Comparison of ENCODE assay signal across 9 cellular contexts in genomic region chr13:41193469-41193868, GRCh38. TPM values are rescaled to one million over a fixed set of nuclear protein-coding genes. Genes with fewer than 3 reads are reported as not detected.
DNase-seq lines count a peak whose midpoint lies in the region; ATAC-seq and TF ChIP-seq lines count a peak whose summit lies in the region.
"Had no signal": no experiment of that assay in that cellular context is flagged by ENCODE, and none has a peak within 500 bp of the region (broad histone marks: within the 10 kb centered on the region; RNA-seq: fewer than 3 reads in every experiment).

No MANE protein-coding gene starts in this region.

- peak overlapping the region; percentile 88 for H3K4ac ChIP-seq in IMR-90 (ENCODE audit: low read depth, low read length)

- H4K5ac ChIP-seq in IMR-90 (ENCODE audit: low read depth, low read length), result peak overlapping the region; percentile 87

- TF ChIP-seq CTCF in AG10803 (conservative IDR thresholded peaks at IDR 0.05; ENCODE audit: low read length) (no peak), IMR-90 (conservative IDR thresholded peaks at IDR 0.05; ENCODE audit: low read depth, low read length) (no peak), choroid plexus epithelial cell (conservative IDR thresholded peaks at IDR 0.05; ENCODE audit: low read depth, low read length) (no peak), natural killer cell (IDR thresholded peaks at IDR 0.05) (no peak)

- ATAC-seq in IMR-90 (ENCODE audit: low read depth), result no peak
- ATAC-seq in natural killer cell, result no peak
- no peak for ATAC-seq in GM21619 (IDR thresholded peaks at IDR 0.05; ENCODE audit: unreplicated experiment)

- no peak overlapping the region for H3K9ac ChIP-seq in IMR-90 (ENCODE audit: low read depth, low read length)

- H2BK20ac ChIP-seq in IMR-90 (ENCODE audit: low read depth, low read length), result no peak overlapping the region

- no peak overlapping the region for H2AK9ac ChIP-seq in IMR-90 (replicated peaks; ENCODE audit: low read depth, low read length, poor library complexity)

- peaks cover 5% of the 10 kb centered on the region for H3K9me3 ChIP-seq in IMR-90 (ENCODE audit: control insufficient read depth, insufficient read depth, low read length)

- H3K9me1 ChIP-seq in IMR-90 (ENCODE audit: insufficient read depth, low read length), result no peaks in the 10 kb centered on the region

- H3K36me3 Mint-ChIP-seq in natural killer cell, result no peaks in the 10 kb centered on the region

- peak overlapping the region; percentile 97 for H3K4me3 Mint-ChIP-seq in natural killer cell

- H2AFZ ChIP-seq in IMR-90 (replicated peaks; ENCODE audit: low read length, poor library complexity), result no peak overlapping the region

- peak overlapping the region; percentile 29; the same call in 2 of the 3 replicates for H2BK15ac ChIP-seq in IMR-90 (ENCODE audit: low read depth, low read length)

- peaks cover 11 to 19% of the 10 kb centered on the region in 2 experiments for H3K79me1 ChIP-seq in IMR-90 (ENCODE audit: low read depth in 1 of 2, low read length in 2 of 2)

- peak overlapping the region in 1 of 2 donors; percentile 93 for H3K27ac Mint-ChIP-seq in natural killer cell

- CTCF ChIA-PET in IMR-90 (lab: Yijun Ruan, JAX), result no interaction called here

- no TSS peak for BruUV-seq in IMR-90 (replicated peaks; lab: Mats Ljungman, UMichigan)

- 0 out of 2 replicates have a peak overlapping the region, but pooled peaks have one; percentile 37 for H3K23ac ChIP-seq in IMR-90 (ENCODE audit: low read depth, low read length)

- no peak overlapping the region for H3K14ac ChIP-seq in IMR-90 (replicated peaks; ENCODE audit: low read depth, low read length)

- TF ChIP-seq RAD21 in IMR-90 (IDR thresholded peaks at IDR 0.05; ENCODE audit: low read length), result no peak

- intact Hi-C loops in IMR-90 (cut with micrococcal nuclease), result no loop called here
- intact Hi-C loops in natural killer cell (cut with micrococcal nuclease), result no loop called here

- H3K4me1 ChIP-seq in IMR-90 (ENCODE audit: control insufficient read depth, insufficient read depth, low read length), result peaks cover 7% of the 10 kb centered on the region

- peak overlapping the region; percentile 94 for H2BK5ac ChIP-seq in IMR-90 (ENCODE audit: low read depth, low read length, poor library complexity, severe bottlenecking)

- TF ChIP-seq POLR2A in IMR-90 (IDR thresholded peaks at IDR 0.05; ENCODE audit: low read depth, low read length), result no peak

- H3K4me1 Mint-ChIP-seq in natural killer cell, result peaks cover 26 to 28% of the 10 kb centered on the region in 2 donors

- peaks cover 2% of the 10 kb centered on the region; the same call in 1 of the 2 replicates for H3K36me3 ChIP-seq in IMR-90 (ENCODE audit: control insufficient read depth, insufficient read depth, low read length)

- no peaks in the 10 kb centered on the region for H3K27me3 ChIP-seq in IMR-90 (ENCODE audit: control insufficient read depth, insufficient read depth, low read length)

- POLR2A ChIA-PET in IMR-90 (lab: Charles Lee; ENCODE audit: unreplicated experiment), result no interaction called here

- peak overlapping the region; percentile 62; the same call in 1 of the 2 replicates for H3K4me2 ChIP-seq in IMR-90 (ENCODE audit: low read depth, low read length)

- peak overlapping the region; percentile 70 for H3K18ac ChIP-seq in IMR-90 (ENCODE audit: low read depth, low read length)

- peak overlapping the region; percentile 92 for H3K27ac ChIP-seq in IMR-90 (ENCODE audit: insufficient read depth, low read length)

- in situ Hi-C loops in IMR-90 (cut with MboI; ENCODE audit: low sequenced_read_pairs), result no loop called here

- H3K4me3 ChIP-seq in AG10803 (ENCODE audit: low read length) (peak overlapping the region; percentile 71), IMR-90 (ENCODE audit: insufficient read depth, low read depth, low read length) (no peak overlapping the region), choroid plexus epithelial cell (ENCODE audit: low read depth, low read length) (peak overlapping the region; percentile 61)

- DNase-seq in AG10803 (ENCODE audit: low read depth), result no peak
- no peak for DNase-seq in IMR-90
- no peak for DNase-seq in choroid plexus epithelial cell (ENCODE audit: low read depth)
- no peak for DNase-seq in natural killer cell
- no peak for DNase-seq in RKO (ENCODE audit: low spot score)
- DNase-seq in central memory CD4-positive, alpha-beta T cell, result no peak
- no peak for DNase-seq in activated CD4-positive, alpha-beta T cell treated with anti-CD3 and anti-CD28 coated beads for 4 hours
- DNase-seq: NCI-H748 treated with DMSO at 0.1 percent for 48 hours had no signal

- no peak overlapping the region for H3K56ac ChIP-seq in IMR-90 (ENCODE audit: extremely low read depth, insufficient read depth, low read length)

- dilution Hi-C loops in IMR-90 (cut with HindIII; ENCODE audit: low sequenced_read_pairs, unreplicated experiment), result no loop called here

- H3K9me3 Mint-ChIP-seq in natural killer cell, result no peaks in the 10 kb centered on the region

- H2BK120ac ChIP-seq in IMR-90 (ENCODE audit: low read depth, low read length), result peak overlapping the region; percentile 88

- no peaks in the 10 kb centered on the region for H4K20me1 ChIP-seq in IMR-90 (ENCODE audit: insufficient read depth, low read length)

- peak overlapping the region; percentile 14; the same call in 1 of the 2 replicates for H4K91ac ChIP-seq in IMR-90 (ENCODE audit: insufficient read depth, low read depth, low read length)

- peak overlapping the region; percentile 66 to 94; a peak in 2 of 4 replicates for H4K8ac ChIP-seq in IMR-90 (ENCODE audit: low read depth in 2 of 2, low read length in 2 of 2)

- 98% methylated on average over 10 of the region's 18 CpGs; no CpG with 5 or more reads in 1 of the 2 experiments for WGBS in IMR-90 (ENCODE audit: extremely low coverage in 2 of 2, insufficient read length in 1 of 2), 2 experiments

- H2AK5ac ChIP-seq in IMR-90 (ENCODE audit: low read depth, low read length), result peak overlapping the region; percentile 57

- no peaks in the 10 kb centered on the region for H3K27me3 Mint-ChIP-seq in natural killer cell (ENCODE audit: low read depth in 2 of 2)

TF ChIP-seq in IMR-90, 13 proteins besides CTCF, POLR2A, EP300 and RAD21:
- TF ChIP-seq CEBPB (IDR thresholded peaks at IDR 0.05; ENCODE audit: low read depth, low read length) (no peak), USF2 (IDR thresholded peaks at IDR 0.05; ENCODE audit: low read depth, low read length) (no peak)

RNA-seq across cellular contexts. Expression of gene KBTBD7, which starts 0.9 kb away (rescaled TPM):
- total RNA-seq in IMR-90 (2012; rRNA removed) (7.9 and 9.4 TPM in 2 replicates), natural killer cell (1 to 10 TPM; 2.1 to 4.1 (median 3.8) TPM)
- 1.8 and 2.1 TPM in 2 replicates for polyA plus RNA-seq in IMR-90 (2012; rRNA removed)
- polyA plus RNA-seq in IMR-90 (2012; cell fraction: cytosol; rRNA removed), result 1.0 and 1.5 TPM in 2 replicates
- polyA plus RNA-seq in IMR-90 (2012; cell fraction: nucleus; rRNA removed; ENCODE audit: low replicate concordance), result 0.66 and 0.91 TPM in 2 replicates
